ENCODE assay signal across 17 cellular contexts in the genomic region with DNA sequence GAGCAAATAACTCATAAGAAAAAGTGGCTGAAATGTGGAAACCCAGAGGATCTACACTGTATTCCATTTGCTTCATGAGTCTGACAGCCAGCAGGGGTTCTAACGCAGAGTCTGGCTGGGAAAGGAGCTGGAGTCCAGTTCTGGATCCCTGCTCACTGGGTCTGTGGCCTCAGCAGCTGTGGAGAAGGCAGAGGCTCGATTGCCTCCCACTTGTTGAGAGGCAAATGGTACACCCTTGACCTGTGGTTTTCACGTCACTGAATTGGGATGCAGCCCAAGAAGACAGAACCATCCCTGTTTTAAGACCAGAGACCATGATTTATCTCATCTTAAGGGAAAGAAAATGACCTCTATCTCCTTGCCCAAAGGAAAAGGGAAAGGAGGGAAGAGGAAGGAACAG.
DNase-seq lines count a peak whose midpoint lies in the region; ATAC-seq and TF ChIP-seq lines count a peak whose summit lies in the region.
"Had no signal": no experiment of that assay in that cellular context is flagged by ENCODE, and none has a peak within 500 bp of the region (broad histone marks: within the 10 kb centered on the region; RNA-seq: fewer than 3 reads in every experiment).

No MANE protein-coding gene starts in this region.

- H3K36me3 Mint-ChIP-seq in CD14-positive monocyte, result no peaks in the 10 kb centered on the region
- H3K36me3 Mint-ChIP-seq: CD4-positive, alpha-beta memory T cell had no signal

- no peak overlapping the region for H3K9ac ChIP-seq in GM23248
- H3K9ac ChIP-seq in SK-N-MC (ENCODE audit: insufficient read length), result no peak overlapping the region

- no peaks in the 10 kb centered on the region for H3F3A ChIP-seq in GM23248 (ENCODE audit: insufficient read depth)

- 34 to 37% methylated on average over 3 of the region's 3 CpGs for WGBS in GM23248 (ENCODE audit: low coverage in 1 of 2, low lambda C conversion rate in 2 of 2, missing lambda C conversion rate in 2 of 2), 2 experiments

- no peak overlapping the region for H3K4me3 Mint-ChIP-seq in CD14-positive monocyte
- H3K4me3 Mint-ChIP-seq: CD4-positive, alpha-beta memory T cell had no signal

- in situ Hi-C loops in GM23248 (cut with MboI), result loop anchor here (25.0 kb wide), 1 partner anchor 1056 kb away; no protein-coding TSS in a partner anchor

- DNase-seq in GM23248 (peak; percentile 10), SK-N-MC (ENCODE audit: low read depth, low spot score) (no peak), fibroblast of peridontal ligament (ENCODE audit: extremely low read depth) (peak; percentile 24), renal cortical epithelial cell (ENCODE audit: low read depth) (peak; percentile 36), CD14-positive monocyte (ENCODE audit: low spot score) (no peak), sciatic nerve (ENCODE audit: low spot score) (no peak)
- DNase-seq: BE2C; Calu3; CD4-positive, alpha-beta memory T cell; MG63; NCI-H1105 treated with DMSO at 0.1 percent for 48 hours; NCI-H1930; NCI-H526 treated with DMSO at 0.1 percent for 48 hours; PC-3 had no signal

- ATAC-seq in sciatic nerve (no peak), HG02678 (IDR thresholded peaks at IDR 0.05; ENCODE audit: unreplicated experiment) (no peak), GM19463 (IDR thresholded peaks at IDR 0.05; ENCODE audit: unreplicated experiment) (no peak)
- ATAC-seq: PC-3 had no signal

- intact Hi-C loops in CD14-positive monocyte (cut with micrococcal nuclease) (no loop called here), sciatic nerve (cut with DNase I) (no loop called here)

- H3K9me3 ChIP-seq in GM23248 (ENCODE audit: low read depth) (no peaks in the 10 kb centered on the region), SK-N-MC (ENCODE audit: low read depth, low read length) (no peaks in the 10 kb centered on the region)
- H3K9me3 ChIP-seq: BE2C, MG63 had no signal

- H3K4me1 ChIP-seq in GM23248 (ENCODE audit: insufficient read depth), result peaks cover 5% of the 10 kb centered on the region; the same call in 1 of the 2 replicates
- H3K4me1 ChIP-seq: BE2C had no signal

- H3K79me2 ChIP-seq in GM23248 (ENCODE audit: insufficient read depth), result no peaks in the 10 kb centered on the region

- no peak overlapping the region for H3K4me2 ChIP-seq in GM23248 (ENCODE audit: unreplicated experiment)

- no peaks in the 10 kb centered on the region for H3K9me2 ChIP-seq in GM23248 (ENCODE audit: insufficient read depth)

- no peak overlapping the region for H3K4me3 ChIP-seq in GM23248
- no peak overlapping the region for H3K4me3 ChIP-seq in SK-N-MC
- H3K4me3 ChIP-seq: MG63 had no signal

- no peak overlapping the region for H2AFZ ChIP-seq in GM23248

- H3K27ac ChIP-seq in GM23248 (no peak overlapping the region), SK-N-MC (0 out of 2 replicates have a peak overlapping the region, but pooled peaks have one; percentile 26)
- H3K27ac ChIP-seq: RWPE1 had no signal

- H3K27me3 Mint-ChIP-seq in CD14-positive monocyte (ENCODE audit: low read depth in 3 of 3), result peaks cover 4 to 7% (median 4%) of the 10 kb centered on the region in 3 donors

- no peaks in the 10 kb centered on the region for H3K9me3 Mint-ChIP-seq in CD14-positive monocyte
- H3K9me3 Mint-ChIP-seq: CD4-positive, alpha-beta memory T cell had no signal

- TF ChIP-seq CTCF in CD14-positive monocyte (IDR thresholded peaks at IDR 0.05), result no peak

- no peaks in the 10 kb centered on the region for H3K36me3 ChIP-seq in GM23248 (ENCODE audit: low read depth)
- H3K36me3 ChIP-seq in SK-N-MC (ENCODE audit: insufficient read depth, low read length), result no peaks in the 10 kb centered on the region
- H3K36me3 ChIP-seq: BE2C, MG63 had no signal

- no peak overlapping the region for H3K27ac Mint-ChIP-seq in CD14-positive monocyte
- H3K27ac Mint-ChIP-seq: CD4-positive, alpha-beta memory T cell had no signal

- peaks cover 24% of the 10 kb centered on the region; the same call in 1 of the 2 replicates for H3K27me3 ChIP-seq in GM23248 (replicated peaks; ENCODE audit: insufficient read depth)
- H3K27me3 ChIP-seq: BE2C, MG63 had no signal

- peaks cover 2% of the 10 kb centered on the region for H3K4me1 Mint-ChIP-seq in CD14-positive monocyte

- H4K20me1 ChIP-seq in GM23248 (ENCODE audit: insufficient read depth), result no peaks in the 10 kb centered on the region

Comparison
In these comparisons a context has a peak if more than half of its experiments do, and no peak if none do; other contexts are left out.
1. DNase-seq: peak in GM23248 (single experiment), fibroblast of peridontal ligament (single experiment) and renal cortical epithelial cell (single experiment); none in SK-N-MC (single experiment), CD14-positive monocyte (single experiment) and sciatic nerve (single experiment).